Comparison of ENCODE assay signal across 8 cellular contexts in genomic region chr7:151877911-151878835, GRCh38. TPM values are rescaled to one million over a fixed set of nuclear protein-coding genes. Genes with fewer than 3 reads are reported as not detected.
DNase-seq lines count a peak whose midpoint lies in the region; ATAC-seq and TF ChIP-seq lines count a peak whose summit lies in the region.

No MANE protein-coding gene starts in this region.

- H3K9me3 Mint-ChIP-seq in CD8-positive, alpha-beta T cell = no peaks in the 10 kb centered on the region
- H3K9me3 Mint-ChIP-seq in glutamatergic neuron (ENCODE audit: unreplicated experiment) = peaks cover 2% of the 10 kb centered on the region
- H3K9me3 Mint-ChIP-seq in progenitor cell of endocrine pancreas (ENCODE audit: low read depth) = no peaks in the 10 kb centered on the region

- in situ Hi-C loops in HAP-1 (cut with MboI; ENCODE audit: low sequenced_read_pairs) (no loop called here), KBM-7 (cut with MboI; ENCODE audit: low pct_unique_long_range_greater_than_20kb, low sequenced_read_pairs) (no loop called here)

- CTCF ChIA-PET in CD8-positive, alpha-beta T cell (lab: Charles Lee) = interaction anchor here (1.2 kb wide), 1 partner anchor 245 kb away, joined by 3 read pairs; no protein-coding TSS in a partner anchor

- peaks cover 18% of the 10 kb centered on the region for H3K4me1 Mint-ChIP-seq in CD8-positive, alpha-beta T cell (ENCODE audit: low read depth)
- H3K4me1 Mint-ChIP-seq in glutamatergic neuron (ENCODE audit: low read depth, unreplicated experiment) (no peaks in the 10 kb centered on the region), progenitor cell of endocrine pancreas (ENCODE audit: low read depth) (peaks cover 4% of the 10 kb centered on the region)

- H3K36me3 Mint-ChIP-seq in CD8-positive, alpha-beta T cell = peaks cover 9% of the 10 kb centered on the region
- H3K36me3 Mint-ChIP-seq in glutamatergic neuron (ENCODE audit: unreplicated experiment) = no peaks in the 10 kb centered on the region
- H3K36me3 Mint-ChIP-seq in progenitor cell of endocrine pancreas (ENCODE audit: insufficient read depth) = no peaks in the 10 kb centered on the region

- H3K9ac ChIP-seq in SK-N-MC (ENCODE audit: insufficient read length) = peak overlapping the region; percentile 53

- no peak for ATAC-seq in CD8-positive, alpha-beta T cell

- peak overlapping the region; percentile 71 for H3K4me3 ChIP-seq in CD8-positive, alpha-beta T cell (ENCODE audit: low read depth, low read length)
- H3K4me3 ChIP-seq in SK-N-MC (peak overlapping the region; percentile 85), HAP-1 (no peak overlapping the region)

- H3K4me3 Mint-ChIP-seq in CD8-positive, alpha-beta T cell = peak overlapping the region; percentile 97
- peak overlapping the region; percentile 78 for H3K4me3 Mint-ChIP-seq in glutamatergic neuron (ENCODE audit: unreplicated experiment)
- H3K4me3 Mint-ChIP-seq in progenitor cell of endocrine pancreas (ENCODE audit: low read depth) = peak overlapping the region; percentile 58

- no peak for TF ChIP-seq CTCF in CD8-positive, alpha-beta T cell (IDR thresholded peaks at IDR 0.05)
- TF ChIP-seq CTCF in glutamatergic neuron (IDR thresholded peaks at IDR 0.05; ENCODE audit: partially characterized antibody, unreplicated experiment) (peak; percentile 44), progenitor cell of endocrine pancreas (IDR thresholded peaks at IDR 0.05; ENCODE audit: unreplicated experiment) (no peak)

- no peak overlapping the region for H3K27ac ChIP-seq in CD8-positive, alpha-beta T cell (ENCODE audit: low read depth, low read length)
- H3K27ac ChIP-seq in SK-N-MC = no peak overlapping the region; the same call in 1 of the 2 replicates

- POLR2A ChIA-PET in CD8-positive, alpha-beta T cell (lab: Charles Lee) = interaction anchor here (1.0 to 4.0 kb wide), 5 partner anchors 58 to 286 kb away, joined by 3 to 17 read pairs (median 6); no protein-coding TSS in a partner anchor

- no peaks in the 10 kb centered on the region for H3K27me3 ChIP-seq in CD8-positive, alpha-beta T cell (ENCODE audit: insufficient read depth, low read length)
- H3K27me3 ChIP-seq in HAP-1 (ENCODE audit: low read depth) = peaks cover 2% of the 10 kb centered on the region

- H3K27me3 Mint-ChIP-seq in CD8-positive, alpha-beta T cell (ENCODE audit: low read depth) = no peaks in the 10 kb centered on the region
- H3K27me3 Mint-ChIP-seq in glutamatergic neuron (ENCODE audit: unreplicated experiment) (no peaks in the 10 kb centered on the region), progenitor cell of endocrine pancreas (peaks cover 45% of the 10 kb centered on the region)

- no peaks in the 10 kb centered on the region for H3K9me3 ChIP-seq in CD8-positive, alpha-beta T cell (ENCODE audit: low read length)
- H3K9me3 ChIP-seq in SK-N-MC (ENCODE audit: low read depth, low read length) = no peaks in the 10 kb centered on the region
- no peaks in the 10 kb centered on the region for H3K9me3 ChIP-seq in HAP-1

- DNase-seq in CD8-positive, alpha-beta T cell = no peak
- no peak for DNase-seq in SK-N-MC (ENCODE audit: low read depth, low spot score)
- no peak for DNase-seq in glutamatergic neuron
- DNase-seq in progenitor cell of endocrine pancreas (ENCODE audit: low spot score, unreplicated experiment) = no peak
- DNase-seq in HAP-1 (ENCODE audit: low spot score in 2 of 2) = no peak
- no peak for DNase-seq in KBM-7
- no peak for DNase-seq in NCI-H2196 (lab: John Stamatoyannopoulos, UW; ENCODE audit: unreplicated experiment)
- no peak for DNase-seq in iPS-NIHi11 (ENCODE audit: low spot score)

- no peaks in the 10 kb centered on the region for H3K36me3 ChIP-seq in CD8-positive, alpha-beta T cell (ENCODE audit: insufficient read depth, low read length)
- H3K36me3 ChIP-seq in SK-N-MC (ENCODE audit: insufficient read depth, low read length) = no peaks in the 10 kb centered on the region
- H3K36me3 ChIP-seq in HAP-1 (replicated peaks) = no peaks in the 10 kb centered on the region

- peaks cover 17% of the 10 kb centered on the region for H3K4me1 ChIP-seq in CD8-positive, alpha-beta T cell (ENCODE audit: insufficient read depth, low read length)
- H3K4me1 ChIP-seq in HAP-1 = peaks cover 2% of the 10 kb centered on the region

- intact Hi-C loops in CD8-positive, alpha-beta T cell (cut with DNase I, micrococcal nuclease) = loop anchor here (2.0 to 10.0 kb wide), 14 partner anchors 39 to 879 kb away; partner anchors contain the start of genes RHEB (in 2 of the 2), ACTR3B (in 1 of the 2), KMT2C (in 1 of the 2) and SMARCD3 (in 1 of the 2)

- no peak overlapping the region for H3K27ac Mint-ChIP-seq in CD8-positive, alpha-beta T cell
- H3K27ac Mint-ChIP-seq in glutamatergic neuron (ENCODE audit: unreplicated experiment) (no peak overlapping the region), progenitor cell of endocrine pancreas (no peak overlapping the region)

RNA-seq across cellular contexts. Expression of gene PRKAG2, which starts 1.3 kb away (rescaled TPM):
- total RNA-seq in CD8-positive, alpha-beta T cell = 10 to 100 TPM; 41.3 to 41.8 TPM
- total RNA-seq in glutamatergic neuron (ENCODE audit: unreplicated experiment) (24.7 TPM), progenitor cell of endocrine pancreas (20.6 and 23.4 TPM in 2 replicates)
